In the genomic region with DNA sequence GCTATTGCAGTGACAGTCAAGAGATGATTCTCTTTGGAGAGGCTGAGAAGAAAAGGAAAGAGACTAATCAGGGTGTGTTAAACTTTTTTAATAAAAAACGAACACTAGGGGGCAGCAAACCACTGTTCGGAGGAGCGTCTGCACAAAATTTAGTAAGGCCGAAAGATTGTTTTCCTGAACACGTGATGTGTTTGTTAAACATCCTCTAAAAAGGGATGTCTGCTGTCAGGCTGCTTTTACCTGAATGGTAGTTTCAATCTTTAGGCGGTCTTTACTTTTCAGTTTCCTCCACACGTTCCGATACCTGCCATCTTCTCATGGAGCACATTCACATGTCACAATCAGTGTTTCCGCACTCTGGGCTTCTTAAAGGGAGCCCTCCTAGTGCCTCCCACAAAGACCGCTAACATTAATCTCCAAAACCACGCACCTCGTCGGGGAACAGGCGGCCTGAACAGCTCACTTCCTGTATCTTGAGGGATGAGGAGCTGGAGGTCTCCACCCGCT, we compare ENCODE assay signal across 8 cellular contexts.
A peak's percentile ranks its signal among the peaks of the same experiment; 100 is the strongest.
DNase-seq lines count a peak whose midpoint lies in the region; ATAC-seq lines count a peak whose summit lies in the region.

No MANE protein-coding gene starts in this region.

- H3K36me3 ChIP-seq in endocrine pancreas (ENCODE audit: control insufficient read depth, insufficient read depth, low read length), result no peaks in the 10 kb centered on the region

- H3K4me3 ChIP-seq in endocrine pancreas (ENCODE audit: control insufficient read depth, insufficient read depth, low read length) (peak overlapping the region; percentile 64), mononuclear cell (ENCODE audit: low read length) (peak overlapping the region; percentile 7)

- H3K9ac ChIP-seq in endocrine pancreas (ENCODE audit: control insufficient read depth, insufficient read depth, low read length), result peak overlapping the region; percentile 35

- H3K4me1 ChIP-seq in endocrine pancreas (ENCODE audit: control insufficient read depth, insufficient read depth, low read length) (no peaks in the 10 kb centered on the region), mononuclear cell (ENCODE audit: insufficient read depth, low read length) (peaks cover 14% of the 10 kb centered on the region)

- ATAC-seq in HG02642 (IDR thresholded peaks at IDR 0.05; ENCODE audit: poor library complexity, unreplicated experiment) (peak; percentile 43), GM21619 (IDR thresholded peaks at IDR 0.05; ENCODE audit: unreplicated experiment) (no peak)
- peak; percentile 71 for ATAC-seq in stimulated activated naive CD8-positive, alpha-beta T cell treated with anti-CD3 and anti-CD28 coated beads, Interleukin-15, Interleukin-2, amounts not matched to agents 100 U/mL and 50 U/mL, for 24 hours

- H3K27me3 ChIP-seq in endocrine pancreas (ENCODE audit: control insufficient read depth, insufficient read depth, low read length), result no peaks in the 10 kb centered on the region
- no peaks in the 10 kb centered on the region for H3K27me3 ChIP-seq in mononuclear cell (ENCODE audit: insufficient read depth, low read length)

- DNase-seq in DMS79 (lab: John Stamatoyannopoulos, UW) (peak; percentile 30), NCI-H345 treated with DMSO at 0.1 percent for 48 hours (lab: John Stamatoyannopoulos, UW; ENCODE audit: unreplicated experiment) (peak; percentile 71)
- DNase-seq in activated CD4-positive, alpha-beta T cell treated with anti-CD3 and anti-CD28 coated beads, Interleukin-2, amount 50 U/mL, for 48 hours, result peak; percentile 59 to 66
- DNase-seq in stimulated activated naive CD8-positive, alpha-beta T cell treated with anti-CD3 and anti-CD28 coated beads, Interleukin-15, Interleukin-2, amounts not matched to agents 100 U/mL and 50 U/mL, for 24 hours, result peak; percentile 54

- H3K9me3 ChIP-seq in endocrine pancreas (ENCODE audit: control insufficient read depth, low read length), result no peaks in the 10 kb centered on the region
- H3K9me3 ChIP-seq in mononuclear cell (ENCODE audit: low read depth, low read length), result no peaks in the 10 kb centered on the region
